Comparison of ENCODE assay signal across 34 cellular contexts in the genomic region with DNA sequence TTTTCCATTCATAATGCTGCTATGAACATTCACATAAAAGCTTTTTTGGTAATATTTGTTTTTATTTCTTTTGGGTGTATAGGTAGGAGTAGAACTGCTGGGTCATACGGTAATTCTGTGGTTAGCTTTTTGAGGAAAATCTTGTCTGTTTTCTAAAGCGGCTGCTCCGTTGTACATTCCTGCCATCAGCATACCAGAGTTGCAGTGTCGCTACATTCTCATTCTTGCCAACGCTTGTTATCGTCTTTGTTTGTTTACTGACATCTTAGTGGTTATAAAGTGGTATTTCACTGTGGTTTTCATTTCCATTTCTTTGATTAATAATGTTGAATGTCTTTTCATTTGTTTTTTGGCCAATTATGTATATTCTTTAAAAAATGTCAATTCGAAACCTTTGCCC.
"Had no signal": no experiment of that assay in that cellular context is flagged by ENCODE, and none has a peak within 500 bp of the region (broad histone marks: within the 10 kb centered on the region; RNA-seq: fewer than 3 reads in every experiment).

No MANE protein-coding gene starts in this region.

- H3K36me3 ChIP-seq: brain microvascular endothelial cell, esophagus muscularis mucosa, gastrocnemius medialis, heart left ventricle, WERI-Rb-1 had no signal

- H3K4me1 ChIP-seq: esophagus muscularis mucosa, foreskin keratinocyte, gastrocnemius medialis, heart left ventricle had no signal

- H3K4me3 ChIP-seq: coronary artery, dorsolateral prefrontal cortex, esophagus muscularis mucosa, gastrocnemius medialis, heart left ventricle had no signal

- H3K4me1 Mint-ChIP-seq: activated CD4-positive, alpha-beta T cell treated with anti-CD3 and anti-CD28 coated beads for 36 hours; activated CD4-positive, alpha-beta T cell treated with anti-CD3 and anti-CD28 coated beads, Interleukin-2, amount 10 ng/mL, durations not matched to agents 24 days and 14 days; activated CD8-positive, alpha-beta memory T cell treated with anti-CD3 and anti-CD28 coated beads, Interleukin-2, amount 10 ng/mL, durations not matched to agents 7 days and 5 days; activated naive CD4-positive, alpha-beta T cell treated with anti-CD3 and anti-CD28 coated beads, Interleukin-2, amount 10 ng/mL, durations not matched to agents 7 days and 5 days; activated naive CD8-positive, alpha-beta T cell treated with anti-CD3 and anti-CD28 coated beads, Interleukin-2, amount 10 ng/mL, durations not matched to agents 7 days and 5 days; central memory CD8-positive, alpha-beta T cell; endodermal cell; T-helper 17 cell had no signal

- H3K9me3 ChIP-seq: esophagus muscularis mucosa, gastrocnemius medialis, heart left ventricle had no signal

- H3K27me3 ChIP-seq: brain microvascular endothelial cell, dorsolateral prefrontal cortex, esophagus muscularis mucosa, foreskin keratinocyte, gastrocnemius medialis, heart left ventricle had no signal

- DNase-seq: activated CD4-positive, alpha-beta memory T cell treated with anti-CD3 and anti-CD28 coated beads for 36 hours; activated CD4-positive, alpha-beta T cell treated with anti-CD3 and anti-CD28 coated beads for 36 hours; activated CD4-positive, alpha-beta T cell treated with anti-CD3 and anti-CD28 coated beads, Interleukin-2, amount 10 ng/mL, durations not matched to agents 24 days and 14 days; activated CD4-positive, CD25-positive, alpha-beta regulatory T cell; activated CD4-positive, CD25-positive, alpha-beta regulatory T cell treated with anti-CD3 and anti-CD28 coated beads, Interleukin-2, amount 50 U/mL, for 72 hours; activated CD8-positive, alpha-beta memory T cell treated with anti-CD3 and anti-CD28 coated beads, Interleukin-2, amount 10 ng/mL, durations not matched to agents 7 days and 5 days; activated CD8-positive, alpha-beta memory T cell treated with anti-CD3 and anti-CD28 coated beads, Interleukin-2, amount 50 U/mL, for 4 hours; activated CD8-positive, alpha-beta T cell treated with anti-CD3 and anti-CD28 coated beads, Interleukin-2, amount 10 ng/mL, durations not matched to agents 7 days and 5 days; activated gamma-delta T cell; activated naive CD4-positive, alpha-beta T cell; activated naive CD4-positive, alpha-beta T cell treated with anti-CD3 and anti-CD28 coated beads, Interleukin-2, amount 10 ng/mL, durations not matched to agents 7 days and 5 days; activated naive CD8-positive, alpha-beta T cell treated with anti-CD3 and anti-CD28 coated beads, Interleukin-2, amount 10 ng/mL, durations not matched to agents 7 days and 5 days; activated T-cell treated with anti-CD3 and anti-CD28 coated beads, Interleukin-2, amount 50 U/mL, for 1 hour; activated T-cell treated with anti-CD3 and anti-CD28 coated beads, Interleukin-2, amount 50 U/mL, for 72 hours; amniotic stem cell; aorta; brain microvascular endothelial cell; dorsolateral prefrontal cortex; effector memory CD4-positive, alpha-beta T cell; endodermal cell; foreskin keratinocyte; gastrocnemius medialis; glutamatergic neuron; heart left ventricle; T-helper 1 cell; T-helper 17 cell; T1000; WERI-Rb-1 had no signal

- H3K27ac ChIP-seq: brain microvascular endothelial cell, coronary artery, dorsolateral prefrontal cortex, esophagus muscularis mucosa, foreskin keratinocyte, gastrocnemius medialis, heart left ventricle, WERI-Rb-1 had no signal

- H3K27me3 Mint-ChIP-seq: activated CD4-positive, alpha-beta memory T cell treated with anti-CD3 and anti-CD28 coated beads for 36 hours; activated CD4-positive, alpha-beta T cell treated with anti-CD3 and anti-CD28 coated beads for 36 hours; activated CD4-positive, alpha-beta T cell treated with anti-CD3 and anti-CD28 coated beads, Interleukin-2, amount 10 ng/mL, durations not matched to agents 24 days and 14 days; activated CD8-positive, alpha-beta memory T cell treated with anti-CD3 and anti-CD28 coated beads, Interleukin-2, amount 10 ng/mL, durations not matched to agents 7 days and 5 days; activated naive CD4-positive, alpha-beta T cell treated with anti-CD3 and anti-CD28 coated beads, Interleukin-2, amount 10 ng/mL, durations not matched to agents 7 days and 5 days; activated naive CD8-positive, alpha-beta T cell treated with anti-CD3 and anti-CD28 coated beads, Interleukin-2, amount 10 ng/mL, durations not matched to agents 7 days and 5 days; central memory CD8-positive, alpha-beta T cell; dendritic cell treated with granulocyte-macrophage colony-stimulating factor and Interleukin-4, amounts not matched to agents 40 ng/mL and 50 ng/mL, for 4 days; T-helper 17 cell had no signal

- H3K27ac Mint-ChIP-seq: activated CD4-positive, alpha-beta memory T cell treated with anti-CD3 and anti-CD28 coated beads for 36 hours; activated CD4-positive, alpha-beta T cell treated with anti-CD3 and anti-CD28 coated beads for 36 hours; activated CD4-positive, alpha-beta T cell treated with anti-CD3 and anti-CD28 coated beads, Interleukin-2, amount 10 ng/mL, durations not matched to agents 24 days and 14 days; activated CD8-positive, alpha-beta memory T cell treated with anti-CD3 and anti-CD28 coated beads, Interleukin-2, amount 10 ng/mL, durations not matched to agents 7 days and 5 days; activated CD8-positive, alpha-beta T cell treated with anti-CD3 and anti-CD28 coated beads, Interleukin-2, amount 10 ng/mL, durations not matched to agents 7 days and 5 days; activated naive CD4-positive, alpha-beta T cell treated with anti-CD3 and anti-CD28 coated beads, Interleukin-2, amount 10 ng/mL, durations not matched to agents 7 days and 5 days; activated naive CD4-positive, alpha-beta T cell treated with anti-CD3 and anti-CD28 coated beads, Interleukin-2, amount 50 U/mL, for 72 hours; activated naive CD8-positive, alpha-beta T cell treated with anti-CD3 and anti-CD28 coated beads, Interleukin-2, amount 10 ng/mL, durations not matched to agents 7 days and 5 days; activated T-cell treated with anti-CD3 and anti-CD28 coated beads, Interleukin-2, amount 50 U/mL, for 72 hours; dendritic cell treated with granulocyte-macrophage colony-stimulating factor and Interleukin-4, amounts not matched to agents 40 ng/mL and 50 ng/mL, for 4 days; endodermal cell; T-helper 17 cell; T-helper 2 cell treated with Interferon-gamma antibody and Interleukin-4, amounts not matched to agents 5 μg/mL and 100 μg/mL, for 36 hours had no signal

- H3K9me3 Mint-ChIP-seq: central memory CD8-positive, alpha-beta T cell; dendritic cell treated with granulocyte-macrophage colony-stimulating factor and Interleukin-4, amounts not matched to agents 40 ng/mL and 50 ng/mL, for 4 days; endodermal cell had no signal

- ATAC-seq: activated CD4-positive, alpha-beta T cell treated with anti-CD3 and anti-CD28 coated beads for 36 hours; activated CD8-positive, alpha-beta memory T cell treated with anti-CD3 and anti-CD28 coated beads, Interleukin-2, amount 10 ng/mL, durations not matched to agents 7 days and 5 days; activated CD8-positive, alpha-beta T cell treated with anti-CD3 and anti-CD28 coated beads, Interleukin-2, amount 10 ng/mL, durations not matched to agents 7 days and 5 days; activated naive CD4-positive, alpha-beta T cell treated with anti-CD3 and anti-CD28 coated beads, Interleukin-2, amount 50 U/mL, for 72 hours; activated T-cell treated with anti-CD3 and anti-CD28 coated beads, Interleukin-2, amount 50 U/mL, for 72 hours; foreskin keratinocyte; gastrocnemius medialis; heart left ventricle; T-helper 17 cell had no signal

- H3K36me3 Mint-ChIP-seq: activated CD4-positive, alpha-beta memory T cell treated with anti-CD3 and anti-CD28 coated beads for 36 hours; activated CD8-positive, alpha-beta memory T cell treated with anti-CD3 and anti-CD28 coated beads, Interleukin-2, amount 10 ng/mL, durations not matched to agents 7 days and 5 days; activated naive CD4-positive, alpha-beta T cell treated with anti-CD3 and anti-CD28 coated beads, Interleukin-2, amount 10 ng/mL, durations not matched to agents 7 days and 5 days; activated naive CD4-positive, alpha-beta T cell treated with anti-CD3 and anti-CD28 coated beads, Interleukin-2, amount 50 U/mL, for 72 hours; activated naive CD8-positive, alpha-beta T cell treated with anti-CD3 and anti-CD28 coated beads, Interleukin-2, amount 10 ng/mL, durations not matched to agents 7 days and 5 days had no signal

- H3K4me3 Mint-ChIP-seq: activated CD4-positive, alpha-beta memory T cell treated with anti-CD3 and anti-CD28 coated beads for 36 hours; activated CD4-positive, alpha-beta T cell treated with anti-CD3 and anti-CD28 coated beads for 36 hours; activated CD4-positive, alpha-beta T cell treated with anti-CD3 and anti-CD28 coated beads, Interleukin-2, amount 10 ng/mL, durations not matched to agents 24 days and 14 days; activated CD8-positive, alpha-beta memory T cell treated with anti-CD3 and anti-CD28 coated beads, Interleukin-2, amount 10 ng/mL, durations not matched to agents 7 days and 5 days; activated CD8-positive, alpha-beta T cell treated with anti-CD3 and anti-CD28 coated beads, Interleukin-2, amount 10 ng/mL, durations not matched to agents 7 days and 5 days; activated naive CD4-positive, alpha-beta T cell treated with anti-CD3 and anti-CD28 coated beads, Interleukin-2, amount 10 ng/mL, durations not matched to agents 7 days and 5 days; activated naive CD8-positive, alpha-beta T cell treated with anti-CD3 and anti-CD28 coated beads, Interleukin-2, amount 10 ng/mL, durations not matched to agents 7 days and 5 days; activated T-cell treated with anti-CD3 and anti-CD28 coated beads, Interleukin-2, amount 50 U/mL, for 72 hours; central memory CD8-positive, alpha-beta T cell; dendritic cell treated with granulocyte-macrophage colony-stimulating factor and Interleukin-4, amounts not matched to agents 40 ng/mL and 50 ng/mL, for 4 days; endodermal cell; T-helper 17 cell; T-helper 2 cell treated with Interferon-gamma antibody and Interleukin-4, amounts not matched to agents 5 μg/mL and 100 μg/mL, for 36 hours had no signal
